ENCODE assay signal across 8 cellular contexts in the genomic region with DNA sequence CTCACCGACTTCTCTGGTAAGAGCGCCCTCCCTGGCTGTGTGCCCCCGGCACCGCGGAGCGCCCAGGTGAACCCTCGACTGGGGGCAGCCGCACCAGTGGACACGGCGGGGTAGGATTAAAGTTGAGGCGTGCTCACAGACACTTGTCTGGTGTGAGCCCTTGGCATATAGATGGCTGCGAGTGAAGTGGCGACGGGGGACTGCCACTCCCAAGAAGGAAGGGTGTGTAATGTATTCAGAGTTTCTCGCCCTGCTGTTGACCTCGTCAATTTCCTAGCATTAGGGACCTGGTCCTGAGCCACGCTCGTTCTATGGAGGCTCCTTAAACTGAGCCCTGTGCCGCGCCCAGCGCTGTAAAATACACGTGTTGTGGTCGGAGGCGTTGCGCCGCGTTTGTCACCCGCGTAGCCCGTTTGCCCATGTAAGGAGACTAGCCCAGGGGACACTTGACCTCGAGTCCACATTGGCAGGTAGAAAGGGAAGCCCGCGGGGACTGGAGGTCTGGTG. TPM values are rescaled to one million over a fixed set of nuclear protein-coding genes. Genes with fewer than 3 reads are reported as not detected.
A peak's percentile ranks its signal among the peaks of the same experiment; 100 is the strongest.
DNase-seq lines count a peak whose midpoint lies in the region; ATAC-seq and TF ChIP-seq lines count a peak whose summit lies in the region.

No MANE protein-coding gene starts in this region.

- H3K4me3 Mint-ChIP-seq in CD14-positive monocyte = peak overlapping the region; percentile 86 to 92

- H3K4me1 Mint-ChIP-seq in CD14-positive monocyte = peaks cover 17% of the 10 kb centered on the region

- H3K27me3 Mint-ChIP-seq in CD14-positive monocyte (ENCODE audit: low read depth in 3 of 3) = peaks cover 15 to 23% (median 16%) of the 10 kb centered on the region in 3 donors

- TF ChIP-seq CTCF in CD14-positive monocyte (IDR thresholded peaks at IDR 0.05) (no peak), choroid plexus epithelial cell (conservative IDR thresholded peaks at IDR 0.05; ENCODE audit: low read depth, low read length) (peak; percentile 28), thoracic aorta (IDR thresholded peaks at IDR 0.05) (no peak)

- no peaks in the 10 kb centered on the region for H3K9me3 ChIP-seq in thoracic aorta

- H3K4me1 ChIP-seq in thoracic aorta (ENCODE audit: control insufficient read depth in 1 of 2, low read depth in 2 of 2) = peaks cover 26 to 52% of the 10 kb centered on the region in 2 donors

- no peaks in the 10 kb centered on the region for H3K27me3 ChIP-seq in thoracic aorta (replicated peaks; ENCODE audit: insufficient read depth)

- DNase-seq in CD14-positive monocyte (ENCODE audit: low spot score) (no peak), NCI-H69 (lab: John Stamatoyannopoulos, UW) (peak; percentile 76), choroid plexus epithelial cell (ENCODE audit: low read depth) (no peak), lung microvascular endothelial cell (ENCODE audit: low read depth in 2 of 2) (peak; percentile 59 to 61), thoracic aorta (ENCODE audit: low spot score) (no peak), HK-2 (ENCODE audit: unreplicated experiment) (no peak), NCI-H1092 treated with DMSO at 0.1 percent for 48 hours (lab: John Stamatoyannopoulos, UW) (no peak)

- H3K9me3 Mint-ChIP-seq in CD14-positive monocyte = no peaks in the 10 kb centered on the region

- no peaks in the 10 kb centered on the region for H3K36me3 ChIP-seq in thoracic aorta

- H3K27ac ChIP-seq in thoracic aorta = peak overlapping the region; percentile 99 to 100

- ATAC-seq in thoracic aorta (ENCODE audit: insufficient number of reproducible peaks, low FRiP score, low read depth) = no peak
- no peak for ATAC-seq in HG02623 (IDR thresholded peaks at IDR 0.05; ENCODE audit: unreplicated experiment)

- H3K36me3 Mint-ChIP-seq in CD14-positive monocyte = peaks cover 0 to 3% of the 10 kb centered on the region in 2 donors

- peak overlapping the region in 2 of 7 donors; percentile 6 to 80 for H3K27ac Mint-ChIP-seq in CD14-positive monocyte

- intact Hi-C loops in CD14-positive monocyte (cut with micrococcal nuclease) = loop anchor here in 1 of 2 donors (5.0 kb wide), 1 partner anchor 149 kb away; no protein-coding TSS in a partner anchor

- peak overlapping the region; percentile 71 for H3K4me3 ChIP-seq in choroid plexus epithelial cell (ENCODE audit: low read depth, low read length)
- peak overlapping the region; percentile 97 for H3K4me3 ChIP-seq in thoracic aorta

RNA-seq across cellular contexts. Expression of gene EVA1C, which starts 0.5 kb away (rescaled TPM):
- polyA plus RNA-seq in CD14-positive monocyte = under 1 TPM; 0.37 to 0.63 TPM
- total RNA-seq in lung microvascular endothelial cell = 13.5 and 13.7 TPM in 2 replicates
- 100 to 1,000 TPM in 1 of 2 donors, 10 to 100 TPM in 1; 81.2 to 115 TPM for total RNA-seq in thoracic aorta

RNA-seq across cellular contexts. Expression of gene URB1, which starts 20.2 kb away (rescaled TPM):
- under 1 TPM; 0.25 to 0.47 TPM for polyA plus RNA-seq in CD14-positive monocyte
- total RNA-seq in lung microvascular endothelial cell (12.6 and 16.5 TPM in 2 replicates), thoracic aorta (10 to 100 TPM; 35.1 to 64.8 TPM)

Comparison
In these comparisons a context has a peak if more than half of its experiments do, and no peak if none do; other contexts are left out.
1. DNase-seq: peak in NCI-H69 (single experiment) and lung microvascular endothelial cell (2 of 2); none in CD14-positive monocyte (single experiment), choroid plexus epithelial cell (single experiment), thoracic aorta (single experiment), HK-2 (single experiment) and NCI-H1092 treated with DMSO at 0.1 percent for 48 hours (single experiment).